In genomic region chr2:88126772-88127637, GRCh38 we compare ENCODE assay signal across 1 cellular context.
TF ChIP-seq lines count a peak whose summit lies in the region.

No MANE protein-coding gene starts in this region.

TF ChIP-seq in HepG2, 621 proteins besides CTCF, POLR2A, EP300 and RAD21 (continued from another document):
- no peak for TF ChIP-seq BRCA1 (CRISPR knock-in tag; IDR thresholded peaks at IDR 0.05)
